In the genomic region with DNA sequence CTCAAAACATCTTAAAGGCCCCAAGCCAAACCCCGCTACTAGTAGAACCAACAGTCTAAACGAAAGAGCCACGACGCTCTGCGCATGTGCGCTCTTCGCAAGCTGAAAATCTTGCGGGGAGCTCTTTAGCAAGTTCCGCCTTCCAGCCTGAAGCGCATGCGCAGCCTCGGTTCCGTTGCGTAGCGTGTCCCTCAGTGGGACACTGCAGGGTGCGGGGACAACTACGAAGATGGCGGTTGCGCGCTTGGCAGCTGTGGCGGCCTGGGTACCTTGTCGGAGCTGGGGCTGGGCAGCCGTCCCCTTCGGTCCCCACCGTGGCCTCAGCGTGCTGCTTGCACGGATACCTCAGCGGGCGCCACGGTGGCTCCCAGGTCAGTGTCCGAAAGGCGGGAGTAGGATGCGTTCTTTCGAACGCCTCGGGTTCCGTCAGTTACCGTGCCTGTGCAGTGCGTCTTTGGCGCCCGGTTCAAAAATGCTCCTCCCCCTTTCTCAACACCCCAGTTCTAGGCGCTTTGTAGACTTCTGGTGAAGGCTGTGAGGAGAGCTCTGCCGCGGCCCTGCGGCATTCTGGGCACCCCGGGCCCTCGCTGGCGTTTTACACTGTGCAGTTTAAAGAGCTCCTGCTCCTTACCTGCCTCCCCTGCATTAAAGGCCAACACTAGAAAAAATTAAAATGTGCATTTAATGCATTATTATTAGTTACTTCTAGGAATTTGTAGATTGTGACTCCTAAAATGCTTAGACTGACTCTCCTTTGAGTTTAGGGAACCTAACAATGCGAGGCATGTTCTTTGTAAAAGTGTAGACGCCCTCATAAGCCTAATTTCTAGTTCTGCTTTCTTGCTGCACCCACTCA, we compare ENCODE assay signal across 8 cellular contexts. TPM values are rescaled to one million over a fixed set of nuclear protein-coding genes. Genes with fewer than 3 reads are reported as not detected.
DNase-seq lines count a peak whose midpoint lies in the region; ATAC-seq and TF ChIP-seq lines count a peak whose summit lies in the region.

A gene (plus strand): TSS at position 194 of the 856 bp plus-strand sequence. CDS start 36 bp downstream, at position 230.

- peak; percentile 94 for ATAC-seq in GM21786 (IDR thresholded peaks at IDR 0.05; ENCODE audit: unreplicated experiment)
- peak; percentile 95 for ATAC-seq in naive thymus-derived CD8-positive, alpha-beta T cell

- DNase-seq in DMS79 treated with DMSO at 0.1 percent for 48 hours (lab: John Stamatoyannopoulos, UW), result peak; percentile 94
- peak; percentile 97 for DNase-seq in RPMI7951 (ENCODE audit: low read depth)
- peak; percentile 91 to 92 for DNase-seq in activated T-helper 1 cell treated with anti-CD3 and anti-CD28 coated beads, Interleukin-2, amount 50 U/mL, for 16 hours (ENCODE audit: low read depth in 1 of 2, low spot score in 1 of 2)
- peak; percentile 98 for DNase-seq in fibroblast of mammary gland (ENCODE audit: low read depth)
- DNase-seq in naive thymus-derived CD8-positive, alpha-beta T cell, result peak; percentile 90 to 99 (median 94)
- DNase-seq in stimulated activated naive CD4-positive, alpha-beta T cell (lab: John Stamatoyannopoulos, UW), result peak; percentile 86 to 96 (median 94)

- no peaks in the 10 kb centered on the region for H3K9me3 Mint-ChIP-seq in naive thymus-derived CD8-positive, alpha-beta T cell

- H3K4me1 Mint-ChIP-seq in naive thymus-derived CD8-positive, alpha-beta T cell, result peaks cover 12 to 51% (median 45%) of the 10 kb centered on the region in 4 donors

- H3K4me3 ChIP-seq in fibroblast of mammary gland (ENCODE audit: control insufficient read depth, low read depth, low read length), result peak within 1 kb of the TSS; percentile 85

- H3K9me3 ChIP-seq in KOPT-K1 (ENCODE audit: insufficient read depth, low read length, poor library complexity, severe bottlenecking), result no peaks in the 10 kb centered on the region

- H3K27me3 Mint-ChIP-seq in naive thymus-derived CD8-positive, alpha-beta T cell, result no peaks in the 10 kb centered on the region

- TF ChIP-seq CTCF in fibroblast of mammary gland (conservative IDR thresholded peaks at IDR 0.05; ENCODE audit: control insufficient read depth, insufficient read depth, low read depth, low read length), result no peak

- H3K27ac Mint-ChIP-seq in naive thymus-derived CD8-positive, alpha-beta T cell, result peak within 1 kb of the TSS; percentile 88 to 97 (median 94)

- peak within 1 kb of the TSS; percentile 89 for H3K27ac ChIP-seq in KOPT-K1 (ENCODE audit: low read depth, low read length, poor library complexity, severe bottlenecking)

- peaks cover 34% of the 10 kb centered on the region for H3K36me3 ChIP-seq in KOPT-K1 (ENCODE audit: insufficient read depth, low read length)

- peak within 1 kb of the TSS; percentile 90 to 96 (median 92) for H3K4me3 Mint-ChIP-seq in naive thymus-derived CD8-positive, alpha-beta T cell

- H3K36me3 Mint-ChIP-seq in naive thymus-derived CD8-positive, alpha-beta T cell, result peaks cover 0 to 12% (median 0%) of the 10 kb centered on the region in 3 donors

- POLR2A ChIA-PET in naive thymus-derived CD8-positive, alpha-beta T cell (lab: Charles Lee), result interaction anchor here (0.7 to 2.3 kb wide), 17 partner anchors 9 to 388 kb away, joined by 3 to 14 read pairs (median 4); a partner anchor contains a TSS

RNA-seq across cellular contexts. Expression of the gene that starts here (rescaled TPM):
- 37.0 and 42.5 TPM in 2 replicates for total RNA-seq in RPMI7951 (2014; rRNA removed; shearing (Covaris generic))
- total RNA-seq in naive thymus-derived CD8-positive, alpha-beta T cell, result 10 to 100 TPM; 33.0 to 40.0 TPM
- 10 to 100 TPM; 31.3 to 40.9 (median 39.2) TPM for polyA plus RNA-seq in naive thymus-derived CD8-positive, alpha-beta T cell

Comparison
In these comparisons a context has a peak if more than half of its experiments do, and no peak if none do; other contexts are left out.
1. Peak in every context shown above with its lines: DNase-seq, ATAC-seq, H3K4me3 ChIP-seq and H3K27ac ChIP-seq.